In the genomic region with DNA sequence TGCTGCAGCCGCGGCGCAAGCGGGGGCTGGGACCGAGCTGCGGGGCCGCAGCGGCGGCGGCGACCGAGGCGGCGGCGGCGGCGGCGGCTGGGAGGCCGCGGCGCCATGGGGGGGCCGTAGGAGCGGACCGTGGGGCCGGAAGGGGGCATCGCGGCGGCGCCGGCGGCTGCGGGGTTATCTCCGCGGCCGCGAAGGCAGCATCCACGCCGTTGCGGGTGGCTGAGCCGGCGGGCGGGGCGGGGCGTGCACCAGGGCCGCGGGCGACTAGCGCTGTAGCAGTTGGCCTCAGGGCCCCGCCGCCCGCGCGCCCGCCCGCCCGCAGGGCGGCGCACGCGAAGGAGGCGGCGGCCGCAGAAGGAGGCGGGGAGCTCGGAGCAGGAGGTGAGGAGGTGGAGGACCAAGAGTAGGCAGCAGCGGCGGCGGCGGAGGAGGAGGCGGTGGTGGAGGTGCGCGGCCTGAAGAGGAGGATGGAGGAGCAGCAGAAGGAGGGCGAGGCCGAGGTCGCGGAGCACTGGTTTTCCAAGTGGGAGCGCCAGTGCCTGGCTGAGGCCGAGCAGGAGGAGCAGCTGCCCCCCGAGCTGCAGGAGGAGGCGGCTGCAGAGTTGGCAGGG, we compare ENCODE assay signal across 8 cellular contexts.
DNase-seq lines count a peak whose midpoint lies in the region; ATAC-seq and TF ChIP-seq lines count a peak whose summit lies in the region.

No MANE protein-coding gene starts in this region.

- peak; percentile 22 for DNase-seq in GM10266 (ENCODE audit: extremely low spot score)
- DNase-seq in activated CD4-positive, alpha-beta T cell treated with anti-CD3 and anti-CD28 coated beads for 4 hours = peak; percentile 1 to 13
- DNase-seq in endodermal cell = peak; percentile 81
- DNase-seq in naive thymus-derived CD4-positive, alpha-beta T cell = peak in 5 of 9 donors; percentile 2 to 22 (median 5)
- DNase-seq in vagina (ENCODE audit: extremely low spot score in 2 of 2) = no peak
- no peak for DNase-seq in effector CD8-positive, alpha-beta T cell (lab: John Stamatoyannopoulos, UW)

- H3K9me3 ChIP-seq in endodermal cell (ENCODE audit: control insufficient read depth, low read length) (no peaks in the 10 kb centered on the region), vagina (no peaks in the 10 kb centered on the region)
- no peaks in the 10 kb centered on the region for H3K9me3 ChIP-seq in naive thymus-derived CD4-positive, alpha-beta T cell (ENCODE audit: control insufficient read depth in 2 of 3, low read length in 3 of 3)

- ATAC-seq in HG02678 (IDR thresholded peaks at IDR 0.05; ENCODE audit: unreplicated experiment) (peak; percentile 89), HG03565 (IDR thresholded peaks at IDR 0.05; ENCODE audit: unreplicated experiment) (no peak)
- ATAC-seq in naive thymus-derived CD4-positive, alpha-beta T cell = peak; percentile 62

- CTCF ChIA-PET in naive thymus-derived CD4-positive, alpha-beta T cell (lab: Charles Lee) = no interaction called here

- TF ChIP-seq CTCF in GM10266 (IDR thresholded peaks at IDR 0.05; ENCODE audit: control insufficient read depth, insufficient read depth, low read depth, missing control alignments) (peak; percentile 6), endodermal cell (conservative IDR thresholded peaks at IDR 0.05) (peak; percentile 51), vagina (IDR thresholded peaks at IDR 0.05) (no peak)

- H3K36me3 ChIP-seq in endodermal cell (ENCODE audit: control insufficient read depth, insufficient read depth, low read length) = no peaks in the 10 kb centered on the region
- no peaks in the 10 kb centered on the region for H3K36me3 ChIP-seq in naive thymus-derived CD4-positive, alpha-beta T cell (ENCODE audit: control insufficient read depth in 2 of 3, insufficient read depth in 3 of 3, low read length in 3 of 3)
- no peaks in the 10 kb centered on the region for H3K36me3 ChIP-seq in vagina

- H3K9me3 Mint-ChIP-seq in endodermal cell = no peaks in the 10 kb centered on the region
- H3K9me3 Mint-ChIP-seq in naive thymus-derived CD4-positive, alpha-beta T cell = no peaks in the 10 kb centered on the region

- H3K4me1 Mint-ChIP-seq in endodermal cell = peaks cover 34% of the 10 kb centered on the region
- H3K4me1 Mint-ChIP-seq in naive thymus-derived CD4-positive, alpha-beta T cell = peaks cover 0 to 3% (median 0%) of the 10 kb centered on the region in 7 donors

- peaks cover 38% of the 10 kb centered on the region for H3K27me3 Mint-ChIP-seq in endodermal cell (ENCODE audit: insufficient read depth)
- peaks cover 1 to 29% (median 15%) of the 10 kb centered on the region in 5 donors for H3K27me3 Mint-ChIP-seq in naive thymus-derived CD4-positive, alpha-beta T cell

- peak overlapping the region; percentile 56 for H3K4me3 ChIP-seq in endodermal cell (ENCODE audit: low read length)
- no peak overlapping the region for H3K4me3 ChIP-seq in naive thymus-derived CD4-positive, alpha-beta T cell (ENCODE audit: low read length)
- H3K4me3 ChIP-seq in vagina = peak overlapping the region; percentile 35 to 51

- no peaks in the 10 kb centered on the region for H3K4me1 ChIP-seq in endodermal cell (ENCODE audit: control insufficient read depth, insufficient read depth, low read length)
- no peaks in the 10 kb centered on the region for H3K4me1 ChIP-seq in naive thymus-derived CD4-positive, alpha-beta T cell (ENCODE audit: control insufficient read depth in 2 of 2, insufficient read depth in 2 of 2, low read length in 2 of 2)
- H3K4me1 ChIP-seq in vagina = no peaks in the 10 kb centered on the region

- H3K36me3 Mint-ChIP-seq in endodermal cell (ENCODE audit: low read depth) = no peaks in the 10 kb centered on the region
- H3K36me3 Mint-ChIP-seq in naive thymus-derived CD4-positive, alpha-beta T cell = no peaks in the 10 kb centered on the region

- H3K27ac Mint-ChIP-seq in endodermal cell = no peak overlapping the region
- no peak overlapping the region for H3K27ac Mint-ChIP-seq in naive thymus-derived CD4-positive, alpha-beta T cell

- 1% methylated on average over 78 of the region's 80 CpGs; no CpG with 5 or more reads in 1 of the 2 experiments for WGBS in endodermal cell (ENCODE audit: insufficient coverage in 1 of 2, insufficient read length in 1 of 2), 2 experiments

- TF ChIP-seq POLR2A in vagina (IDR thresholded peaks at IDR 0.05) = no peak

- H3K27me3 ChIP-seq in endodermal cell (ENCODE audit: control insufficient read depth, insufficient read depth, low read length, poor library complexity, severe bottlenecking) (peaks cover 4% of the 10 kb centered on the region), vagina (no peaks in the 10 kb centered on the region)
- no peaks in the 10 kb centered on the region for H3K27me3 ChIP-seq in naive thymus-derived CD4-positive, alpha-beta T cell (ENCODE audit: control insufficient read depth in 2 of 2, insufficient read depth in 2 of 2, low read length in 2 of 2)

- H3K9ac ChIP-seq in endodermal cell (ENCODE audit: extremely low read depth, low read length, poor library complexity, severe bottlenecking) = no peak overlapping the region

- no peak overlapping the region for H3K27ac ChIP-seq in endodermal cell (ENCODE audit: low read depth, low read length)
- no peak overlapping the region for H3K27ac ChIP-seq in naive thymus-derived CD4-positive, alpha-beta T cell (ENCODE audit: low read depth, low read length)
- no peak overlapping the region for H3K27ac ChIP-seq in vagina

- intact Hi-C loops in naive thymus-derived CD4-positive, alpha-beta T cell (cut with micrococcal nuclease) = no loop called here
- intact Hi-C loops in vagina (cut with DNase I) = no loop called here

- POLR2A ChIA-PET in naive thymus-derived CD4-positive, alpha-beta T cell (lab: Charles Lee) = no interaction called here

- peak overlapping the region; percentile 67 for H3K4me3 Mint-ChIP-seq in endodermal cell
- H3K4me3 Mint-ChIP-seq in naive thymus-derived CD4-positive, alpha-beta T cell = peak overlapping the region in 9 of 10 donors; percentile 6 to 71 (median 45)

Comparison
In these comparisons a context has a peak if more than half of its experiments do, and no peak if none do; other contexts are left out.
1. DNase-seq: peak in GM10266 (single experiment), activated CD4-positive, alpha-beta T cell treated with anti-CD3 and anti-CD28 coated beads for 4 hours (2 of 2), endodermal cell (single experiment) and naive thymus-derived CD4-positive, alpha-beta T cell (5 of 9); none in vagina (0 of 2) and effector CD8-positive, alpha-beta T cell (single experiment).
2. CTCF ChIP-seq: peak in GM10266 (single experiment) and endodermal cell (single experiment); none in vagina (0 of 3).